Comparison of ENCODE assay signal across 1 cellular context in genomic region chr13:61316647-61317046, GRCh38.
TF ChIP-seq lines count a peak whose summit lies in the region.

No MANE protein-coding gene starts in this region.

TF ChIP-seq in GM23338, 12 proteins besides CTCF, POLR2A, EP300 and RAD21 (continued from another document):
- TF ChIP-seq ZNF462 (CRISPR knock-in tag; IDR thresholded peaks at IDR 0.05): peak; percentile 59; the same call in 1 of the 2 replicates
